In genomic region chr1:225772848-225773247, GRCh38 we compare ENCODE assay signal across 1 cellular context.
TF ChIP-seq lines count a peak whose summit lies in the region.

No MANE protein-coding gene starts in this region.

TF ChIP-seq in SK-N-SH treated with all-trans-retinoic acid at 6 μM for 48 hours, 23 proteins besides CTCF, POLR2A, EP300 and RAD21 (continued from another document):
- TF ChIP-seq TSHZ2 (CRISPR knock-in tag; IDR thresholded peaks at IDR 0.05) (no peak), OSR1 (CRISPR knock-in tag; IDR thresholded peaks at IDR 0.05) (no peak), TOX (CRISPR knock-in tag; IDR thresholded peaks at IDR 0.05; ENCODE audit: borderline replicate concordance) (no peak), ZFP3 (CRISPR knock-in tag; IDR thresholded peaks at IDR 0.05) (no peak), CSRNP3 (CRISPR knock-in tag; IDR thresholded peaks at IDR 0.05) (no peak), GLIS3 (CRISPR knock-in tag; IDR thresholded peaks at IDR 0.05) (no peak), ZC3H10 (CRISPR knock-in tag; IDR thresholded peaks at IDR 0.05) (no peak), POU6F1 (CRISPR knock-in tag; IDR thresholded peaks at IDR 0.05; ENCODE audit: borderline replicate concordance, low read depth) (no peak)
TF ChIP-seq in SK-N-SH treated with all-trans-retinoic acid at 6 μM for 48 hours: peak in this region for 0.
